In the genomic region with DNA sequence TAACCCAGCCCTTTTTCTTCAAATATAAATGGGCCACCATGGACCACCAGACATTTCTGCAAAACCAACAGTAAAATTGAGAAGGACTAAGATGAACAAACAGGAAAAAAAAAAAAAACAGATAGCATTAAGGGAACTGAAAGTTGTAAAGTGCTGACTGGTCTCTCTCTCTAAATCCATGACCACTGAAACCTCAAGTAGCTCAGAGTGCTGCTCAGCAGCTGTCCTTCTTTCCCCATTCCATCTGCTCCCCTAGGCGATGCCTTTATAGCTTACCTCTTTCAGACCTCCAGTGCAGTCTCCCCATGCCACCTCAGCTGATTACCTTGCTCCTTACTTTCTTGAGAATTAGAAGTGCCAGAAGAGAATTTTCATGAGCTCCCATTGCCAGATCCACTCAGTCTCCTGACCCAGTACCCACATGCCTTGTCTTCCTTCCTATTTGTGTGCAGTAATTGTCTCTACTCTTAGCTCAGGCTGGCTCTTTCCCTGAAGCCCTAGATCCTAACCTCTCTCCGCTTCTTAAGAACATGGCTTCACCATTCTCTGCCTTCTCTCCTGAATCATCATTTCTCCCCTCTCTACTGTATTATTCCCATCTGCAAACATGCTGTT, we compare ENCODE assay signal across 10 cellular contexts. TPM values are rescaled to one million over a fixed set of nuclear protein-coding genes. Genes with fewer than 3 reads are reported as not detected.
DNase-seq lines count a peak whose midpoint lies in the region; ATAC-seq and TF ChIP-seq lines count a peak whose summit lies in the region.
"Had no signal": no experiment of that assay in that cellular context is flagged by ENCODE, and none has a peak within 500 bp of the region (broad histone marks: within the 10 kb centered on the region; RNA-seq: fewer than 3 reads in every experiment).

No MANE protein-coding gene starts in this region.

- ATAC-seq in HG03439 (IDR thresholded peaks at IDR 0.05; ENCODE audit: unreplicated experiment) (peak; percentile 95), gastroesophageal sphincter (no peak)
- peak; percentile 67 for ATAC-seq in activated T-helper 17 cell treated with anti-CD3 and anti-CD28 coated beads, Interleukin-2, amount 50 U/mL, for 72 hours (replicated peaks)

- no peaks in the 10 kb centered on the region for H3K9me3 Mint-ChIP-seq in activated T-helper 17 cell treated with anti-CD3 and anti-CD28 coated beads, Interleukin-2, amount 50 U/mL, for 72 hours

- H3K36me3 Mint-ChIP-seq in activated T-helper 17 cell treated with anti-CD3 and anti-CD28 coated beads, Interleukin-2, amount 50 U/mL, for 72 hours (ENCODE audit: low read depth) = no peaks in the 10 kb centered on the region

- TF ChIP-seq EP300 in gastroesophageal sphincter (IDR thresholded peaks at IDR 0.05) = no peak

- peak overlapping the region; percentile 8 for H3K27ac Mint-ChIP-seq in activated T-helper 17 cell treated with anti-CD3 and anti-CD28 coated beads, Interleukin-2, amount 50 U/mL, for 72 hours

- H3K4me3 Mint-ChIP-seq in activated T-helper 17 cell treated with anti-CD3 and anti-CD28 coated beads, Interleukin-2, amount 50 U/mL, for 72 hours = no peak overlapping the region

- no peak overlapping the region for H3K4me3 ChIP-seq in GM12865 (ENCODE audit: low read depth, low read length)
- no peak overlapping the region for H3K4me3 ChIP-seq in gastroesophageal sphincter

- TF ChIP-seq CTCF in GM12865 (IDR thresholded peaks at IDR 0.05; ENCODE audit: insufficient read depth, low read depth, low read length, missing control alignments) = no peak
- TF ChIP-seq CTCF in GM20000 (IDR thresholded peaks at IDR 0.05; ENCODE audit: extremely low read depth, missing control alignments) = no peak
- TF ChIP-seq CTCF in gastroesophageal sphincter (IDR thresholded peaks at IDR 0.05) = no peak

- H3K27me3 ChIP-seq in gastroesophageal sphincter = no peaks in the 10 kb centered on the region

- peaks cover 9% of the 10 kb centered on the region for H3K27me3 Mint-ChIP-seq in activated T-helper 17 cell treated with anti-CD3 and anti-CD28 coated beads, Interleukin-2, amount 50 U/mL, for 72 hours

- DNase-seq in GM12865 (ENCODE audit: low read depth) = peak; percentile 82
- DNase-seq in GM20000 (ENCODE audit: low spot score) = peak; percentile 73
- DNase-seq in NCI-H748 treated with DMSO at 0.1 percent for 48 hours (lab: John Stamatoyannopoulos, UW) = no peak
- no peak for DNase-seq in NCI-H226
- DNase-seq in HT-29 (ENCODE audit: low spot score) = no peak

- H3K9me3 ChIP-seq in gastroesophageal sphincter = no peaks in the 10 kb centered on the region

- H3K4me1 Mint-ChIP-seq in activated T-helper 17 cell treated with anti-CD3 and anti-CD28 coated beads, Interleukin-2, amount 50 U/mL, for 72 hours = peaks cover 6% of the 10 kb centered on the region

- 79 to 83% methylated on average over 2 of the region's 2 CpGs for WGBS in gastroesophageal sphincter (ENCODE audit: low coverage in 1 of 2), 2 donors

- no peaks in the 10 kb centered on the region for H3K4me1 ChIP-seq in gastroesophageal sphincter

- no peak for TF ChIP-seq POLR2A in gastroesophageal sphincter (IDR thresholded peaks at IDR 0.05)

- H3K27ac ChIP-seq in gastroesophageal sphincter = no peak overlapping the region
- H3K27ac ChIP-seq: VCaP had no signal

- no peaks in the 10 kb centered on the region for H3K36me3 ChIP-seq in gastroesophageal sphincter

RNA-seq across cellular contexts. Expression of a gene that starts 23.9 kb away (rescaled TPM):
- total RNA-seq in activated T-helper 17 cell treated with anti-CD3 and anti-CD28 coated beads, Interleukin-2, amount 50 U/mL, for 72 hours = 10 to 100 TPM in 1 of 2 donors, under 1 TPM in 1; 0.99 to 17.2 TPM
- total RNA-seq in gastroesophageal sphincter = under 1 TPM in 1 of 4 donors, not detected in 3; 0.40 TPM
- not detected in 2 replicates for total RNA-seq in HT-29 (2014; rRNA removed; shearing (Covaris generic))
- total RNA-seq: renal cortical epithelial cell had no signal

Comparison
In these comparisons a context has a peak if more than half of its experiments do, and no peak if none do; other contexts are left out.
1. DNase-seq: peak in GM12865 (single experiment) and GM20000 (single experiment); none in NCI-H748 treated with DMSO at 0.1 percent for 48 hours (single experiment), NCI-H226 (single experiment) and HT-29 (single experiment).